Comparison of ENCODE assay signal across 26 cellular contexts in the genomic region with DNA sequence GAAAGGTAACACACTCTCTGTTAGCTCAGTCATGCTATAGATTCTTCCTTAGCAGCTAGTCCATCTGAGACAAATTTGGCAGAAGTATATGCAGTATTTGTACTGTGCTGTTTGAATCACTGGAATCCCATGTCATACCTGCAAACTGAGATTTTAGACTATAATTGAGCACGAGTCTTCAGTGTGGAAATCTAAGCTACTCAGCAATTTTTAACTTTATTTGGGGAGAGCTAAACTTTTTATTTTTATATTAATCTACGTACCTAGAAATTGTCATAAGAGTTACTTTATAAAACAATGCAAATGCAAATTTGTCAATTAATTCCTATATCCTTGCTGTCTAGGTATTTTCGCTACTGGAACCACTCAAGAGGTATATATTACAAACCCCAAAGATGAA.
"Had no signal": no experiment of that assay in that cellular context is flagged by ENCODE, and none has a peak within 500 bp of the region (broad histone marks: within the 10 kb centered on the region; RNA-seq: fewer than 3 reads in every experiment).

No MANE protein-coding gene starts in this region.

- H3K36me3 Mint-ChIP-seq: type B pancreatic cell had no signal

- H3K27ac Mint-ChIP-seq: activated CD4-positive, alpha-beta T cell treated with anti-CD3 and anti-CD28 coated beads for 36 hours; activated CD8-positive, alpha-beta memory T cell treated with anti-CD3 and anti-CD28 coated beads, Interleukin-2, amount 10 ng/mL, durations not matched to agents 7 days and 5 days; activated CD8-positive, alpha-beta T cell treated with anti-CD3 and anti-CD28 coated beads, Interleukin-2, amount 10 ng/mL, durations not matched to agents 7 days and 5 days; activated naive CD8-positive, alpha-beta T cell; activated T-helper 2 cell treated with anti-CD3 and anti-CD28 coated beads, Interferon-gamma antibody, Interleukin-2, Interleukin-4, amounts not matched to agents 10 μg/mL and 5 μg/mL and 100 μg/mL, durations not matched to agents 14 hours and 24 hours and 36 hours; dendritic cell treated with granulocyte-macrophage colony-stimulating factor and Interleukin-4, amounts not matched to agents 40 ng/mL and 50 ng/mL, for 4 days; type B pancreatic cell had no signal

- H3K9me3 Mint-ChIP-seq: activated T-helper 2 cell treated with anti-CD3 and anti-CD28 coated beads, Interferon-gamma antibody, Interleukin-2, Interleukin-4, amounts not matched to agents 10 μg/mL and 5 μg/mL and 100 μg/mL, durations not matched to agents 14 hours and 24 hours and 36 hours; dendritic cell treated with granulocyte-macrophage colony-stimulating factor and Interleukin-4, amounts not matched to agents 40 ng/mL and 50 ng/mL, for 4 days; type B pancreatic cell had no signal

- ATAC-seq: activated CD4-positive, alpha-beta T cell treated with anti-CD3 and anti-CD28 coated beads for 36 hours; activated CD8-positive, alpha-beta memory T cell treated with anti-CD3 and anti-CD28 coated beads, Interleukin-2, amount 10 ng/mL, durations not matched to agents 7 days and 5 days; activated CD8-positive, alpha-beta T cell treated with anti-CD3 and anti-CD28 coated beads, Interleukin-2, amount 10 ng/mL, durations not matched to agents 7 days and 5 days; left lung; lower lobe of right lung; naive thymus-derived CD8-positive, alpha-beta T cell; right cardiac atrium had no signal

- H3K4me3 ChIP-seq: esophagus squamous epithelium, left lung, lower lobe of right lung, uterus had no signal

- H3K4me3 Mint-ChIP-seq: activated CD4-positive, alpha-beta T cell treated with anti-CD3 and anti-CD28 coated beads for 36 hours; activated CD8-positive, alpha-beta memory T cell treated with anti-CD3 and anti-CD28 coated beads, Interleukin-2, amount 10 ng/mL, durations not matched to agents 7 days and 5 days; activated CD8-positive, alpha-beta T cell treated with anti-CD3 and anti-CD28 coated beads, Interleukin-2, amount 10 ng/mL, durations not matched to agents 7 days and 5 days; activated naive CD8-positive, alpha-beta T cell; dendritic cell treated with granulocyte-macrophage colony-stimulating factor and Interleukin-4, amounts not matched to agents 40 ng/mL and 50 ng/mL, for 4 days; naive thymus-derived CD8-positive, alpha-beta T cell; type B pancreatic cell had no signal

- H3K27ac ChIP-seq: epithelial cell of prostate, esophagus squamous epithelium, left lung, lower lobe of right lung, uterus had no signal

- DNase-seq: activated CD4-positive, alpha-beta T cell treated with anti-CD3 and anti-CD28 coated beads for 36 hours; activated CD4-positive, CD25-positive, alpha-beta regulatory T cell; activated CD8-positive, alpha-beta memory T cell treated with anti-CD3 and anti-CD28 coated beads, Interleukin-2, amount 10 ng/mL, durations not matched to agents 7 days and 5 days; activated CD8-positive, alpha-beta T cell treated with anti-CD3 and anti-CD28 coated beads, Interleukin-2, amount 10 ng/mL, durations not matched to agents 7 days and 5 days; activated naive CD4-positive, alpha-beta T cell treated with Interleukin-2 at 50 U/mL for 16 hours; activated T-cell treated with anti-CD3 and anti-CD28 coated beads, Interleukin-2, amount 50 U/mL, for 48 hours; anterior cingulate cortex; central memory CD4-positive, alpha-beta T cell; effector CD4-positive, alpha-beta T cell; esophagus squamous epithelium; foreskin melanocyte; kidney glomerular epithelial cell; left lung; lower lobe of right lung; mesenchymal stem cell; naive thymus-derived CD8-positive, alpha-beta T cell; posterior cingulate gyrus; right cardiac atrium; stimulated activated CD4-positive, alpha-beta T cell treated with anti-CD3 and anti-CD28 coated beads, Interleukin-2, amount 100 ng/mL, for 48 hours; stimulated activated naive CD4-positive, alpha-beta T cell treated with Interleukin-2 at 50 U/mL for 16 hours; uterus had no signal
